Comparison of ENCODE assay signal across 24 cellular contexts in the genomic region with DNA sequence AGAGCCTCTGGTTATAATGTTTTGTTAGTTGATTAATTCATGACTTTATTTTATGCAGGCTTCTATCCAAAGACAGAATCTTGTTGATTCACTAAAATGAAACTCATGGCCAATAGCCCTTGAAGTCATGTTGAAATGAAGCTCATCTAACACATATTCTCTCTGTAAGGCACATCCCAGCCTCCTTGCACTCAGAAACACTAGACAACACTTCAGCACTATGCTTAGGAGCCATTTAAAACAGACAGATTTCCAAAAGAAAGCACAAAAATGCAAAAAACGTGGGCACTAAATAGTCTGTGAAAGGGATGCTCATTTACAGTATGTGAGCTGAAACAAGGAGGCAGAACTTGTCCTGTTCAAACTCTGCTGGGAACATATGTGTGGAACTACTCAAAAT.
"Had no signal": no experiment of that assay in that cellular context is flagged by ENCODE, and none has a peak within 500 bp of the region (broad histone marks: within the 10 kb centered on the region; RNA-seq: fewer than 3 reads in every experiment).

No MANE protein-coding gene starts in this region.

- DNase-seq: colonic mucosa; cortex of kidney; dermis blood vessel endothelial cell; dorsolateral prefrontal cortex; effector CD4-positive, alpha-beta T cell; effector CD8-positive, alpha-beta T cell; effector memory CD4-positive, alpha-beta T cell; effector memory CD8-positive, alpha-beta T cell; endodermal cell; erythroblast; esophagus squamous epithelium; foreskin fibroblast; foreskin keratinocyte; foreskin melanocyte; gastrocnemius medialis; glutamatergic neuron; head of caudate nucleus; heart left ventricle; heart right ventricle had no signal

- H3K36me3 ChIP-seq: colonic mucosa, esophagus muscularis mucosa, esophagus squamous epithelium, gastrocnemius medialis, gastroesophageal sphincter, heart left ventricle, heart right ventricle had no signal

- H3K9me3 ChIP-seq: colonic mucosa, gastrocnemius medialis had no signal

- H3K27me3 ChIP-seq: colonic mucosa, esophagus muscularis mucosa, esophagus squamous epithelium, foreskin keratinocyte, gastrocnemius medialis, gastroesophageal sphincter, heart left ventricle, hepatocyte had no signal

- H3K27ac ChIP-seq: colonic mucosa, coronary artery, dorsolateral prefrontal cortex, epithelial cell of prostate, esophagus muscularis mucosa, esophagus squamous epithelium, foreskin keratinocyte, gastrocnemius medialis, gastroesophageal sphincter, heart left ventricle, heart right ventricle, hepatocyte had no signal

- H3K4me3 ChIP-seq: colonic mucosa, coronary artery, dorsolateral prefrontal cortex, esophagus muscularis mucosa, esophagus squamous epithelium, gastrocnemius medialis, gastroesophageal sphincter, heart left ventricle, heart right ventricle, hepatocyte had no signal

- H3K4me1 ChIP-seq: colonic mucosa, esophagus muscularis mucosa, esophagus squamous epithelium, foreskin keratinocyte, gastrocnemius medialis, gastroesophageal sphincter, heart left ventricle, heart right ventricle had no signal
